In the genomic region with DNA sequence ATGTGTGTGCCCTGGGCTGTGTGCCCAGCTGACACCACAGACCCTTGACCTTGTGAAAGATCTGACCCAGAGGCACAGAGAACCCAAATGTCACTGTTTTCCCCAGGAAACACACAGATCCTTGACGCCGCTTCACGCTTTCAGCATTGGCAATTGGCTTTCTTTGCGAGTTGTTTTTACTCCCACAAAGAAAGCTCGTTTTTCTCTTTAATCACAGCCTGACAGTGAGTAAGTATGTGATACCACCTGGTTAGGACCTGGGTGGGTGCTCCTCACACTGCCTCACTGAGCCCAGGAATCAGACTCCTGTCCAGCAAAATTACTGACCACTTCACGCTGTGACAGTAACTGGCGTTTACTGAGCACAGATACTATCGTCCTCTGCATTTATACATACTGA, we compare ENCODE assay signal across 19 cellular contexts. TPM values are rescaled to one million over a fixed set of nuclear protein-coding genes. Genes with fewer than 3 reads are reported as not detected.
DNase-seq lines count a peak whose midpoint lies in the region; ATAC-seq and TF ChIP-seq lines count a peak whose summit lies in the region.
"Had no signal": no experiment of that assay in that cellular context is flagged by ENCODE, and none has a peak within 500 bp of the region (broad histone marks: within the 10 kb centered on the region; RNA-seq: fewer than 3 reads in every experiment).

No MANE protein-coding gene starts in this region.

- TF ChIP-seq CTCF in glutamatergic neuron (IDR thresholded peaks at IDR 0.05; ENCODE audit: partially characterized antibody, unreplicated experiment), result no peak
- no peak for TF ChIP-seq CTCF in sigmoid colon (IDR thresholded peaks at IDR 0.05)

- intact Hi-C loops in sigmoid colon (cut with DNase I), result no loop called here

- no peaks in the 10 kb centered on the region for H3K27me3 Mint-ChIP-seq in activated T-helper 17 cell treated with anti-CD3 and anti-CD28 coated beads, Interleukin-2, amount 50 U/mL, for 72 hours
- peaks cover 6% of the 10 kb centered on the region for H3K27me3 Mint-ChIP-seq in glutamatergic neuron (ENCODE audit: unreplicated experiment)
- H3K27me3 Mint-ChIP-seq: CD8-positive, alpha-beta memory T cell had no signal

- H3K27ac ChIP-seq in sigmoid colon, result peak overlapping the region; percentile 5 to 100 (median 100)
- H3K27ac ChIP-seq: PC-9 had no signal

- no peak for TF ChIP-seq EP300 in sigmoid colon (IDR thresholded peaks at IDR 0.05)

- no peak overlapping the region for H3K4me3 Mint-ChIP-seq in activated T-helper 17 cell treated with anti-CD3 and anti-CD28 coated beads, Interleukin-2, amount 50 U/mL, for 72 hours
- H3K4me3 Mint-ChIP-seq in glutamatergic neuron (ENCODE audit: unreplicated experiment), result peak overlapping the region; percentile 18
- H3K4me3 Mint-ChIP-seq: CD8-positive, alpha-beta memory T cell; GM23338 had no signal

- peaks cover 0 to 44% (median 27%) of the 10 kb centered on the region in 4 donors for H3K4me1 ChIP-seq in sigmoid colon

- H3K4me1 Mint-ChIP-seq in activated T-helper 17 cell treated with anti-CD3 and anti-CD28 coated beads, Interleukin-2, amount 50 U/mL, for 72 hours, result no peaks in the 10 kb centered on the region
- H3K4me1 Mint-ChIP-seq in glutamatergic neuron (ENCODE audit: low read depth, unreplicated experiment), result peaks cover 7% of the 10 kb centered on the region
- H3K4me1 Mint-ChIP-seq: CD8-positive, alpha-beta memory T cell had no signal

- TF ChIP-seq POLR2A in sigmoid colon (IDR thresholded peaks at IDR 0.05), result no peak

- H3K4me3 ChIP-seq in sigmoid colon, result no peak overlapping the region
- H3K4me3 ChIP-seq: GM23338, PC-9 had no signal

- no peaks in the 10 kb centered on the region for H3K9me3 ChIP-seq in sigmoid colon
- H3K9me3 ChIP-seq: SK-N-SH had no signal

- no peaks in the 10 kb centered on the region for H3K27me3 ChIP-seq in sigmoid colon

- H3K9me3 Mint-ChIP-seq in activated T-helper 17 cell treated with anti-CD3 and anti-CD28 coated beads, Interleukin-2, amount 50 U/mL, for 72 hours, result no peaks in the 10 kb centered on the region
- peaks cover 2% of the 10 kb centered on the region for H3K9me3 Mint-ChIP-seq in glutamatergic neuron (ENCODE audit: unreplicated experiment)
- H3K9me3 Mint-ChIP-seq: CD8-positive, alpha-beta memory T cell; GM23338 had no signal

- H3K36me3 Mint-ChIP-seq in activated T-helper 17 cell treated with anti-CD3 and anti-CD28 coated beads, Interleukin-2, amount 50 U/mL, for 72 hours (ENCODE audit: low read depth), result no peaks in the 10 kb centered on the region
- H3K36me3 Mint-ChIP-seq in glutamatergic neuron (ENCODE audit: unreplicated experiment), result no peaks in the 10 kb centered on the region
- H3K36me3 Mint-ChIP-seq: CD8-positive, alpha-beta memory T cell had no signal

- peak overlapping the region; percentile 24 for H3K27ac Mint-ChIP-seq in activated T-helper 17 cell treated with anti-CD3 and anti-CD28 coated beads, Interleukin-2, amount 50 U/mL, for 72 hours
- no peak overlapping the region for H3K27ac Mint-ChIP-seq in glutamatergic neuron (ENCODE audit: unreplicated experiment)
- H3K27ac Mint-ChIP-seq: GM23338 had no signal

- H3K36me3 ChIP-seq in sigmoid colon, result peaks cover 4 to 90% (median 50%) of the 10 kb centered on the region in 4 donors

- no peak for ATAC-seq in activated T-helper 17 cell treated with anti-CD3 and anti-CD28 coated beads, Interleukin-2, amount 50 U/mL, for 72 hours (replicated peaks)
- ATAC-seq in GM18870 (IDR thresholded peaks at IDR 0.05; ENCODE audit: unreplicated experiment), result no peak
- ATAC-seq: GM23338 had no signal

- 83 to 90% methylated on average over 8 of the region's 8 CpGs for WGBS in sigmoid colon, 2 donors

- DNase-seq in glutamatergic neuron (no peak), sigmoid colon (no peak), putamen (ENCODE audit: low spot score) (no peak), SW 1271 (lab: John Stamatoyannopoulos, UW) (no peak)
- DNase-seq: CD8-positive, alpha-beta memory T cell; DND-41; GF-D8; KG1; NCI-H1092 treated with DMSO at 0.1 percent for 48 hours; NCI-H187; NCI-H446; PC-9; SK-N-SH had no signal

RNA-seq across cellular contexts. Expression of gene RPL10A, which starts 13.0 kb away (rescaled TPM):
- 1,000 to 10,000 TPM; 1,667 to 1,900 TPM for total RNA-seq in activated T-helper 17 cell treated with anti-CD3 and anti-CD28 coated beads, Interleukin-2, amount 50 U/mL, for 72 hours
- total RNA-seq in glutamatergic neuron (ENCODE audit: unreplicated experiment), result 690 TPM
- total RNA-seq in sigmoid colon, result 1,000 to 10,000 TPM; 1,381 to 2,837 (median 2,184) TPM
- polyA plus RNA-seq in sigmoid colon, result 1,000 to 10,000 TPM; 1,931 to 3,217 (median 2,051) TPM

RNA-seq across cellular contexts. Expression of gene TEAD3, which starts 15.7 kb away (rescaled TPM):
- total RNA-seq in activated T-helper 17 cell treated with anti-CD3 and anti-CD28 coated beads, Interleukin-2, amount 50 U/mL, for 72 hours, result 1 to 10 TPM in 1 of 2 donors, under 1 TPM in 1; 0.80 to 1.8 TPM
- 50.0 TPM for total RNA-seq in glutamatergic neuron (ENCODE audit: unreplicated experiment)
- total RNA-seq in sigmoid colon, result 10 to 100 TPM; 50.4 to 95.8 (median 74.8) TPM
- polyA plus RNA-seq in sigmoid colon, result 10 to 100 TPM; 14.4 to 25.2 (median 14.6) TPM

RNA-seq across cellular contexts. Expression of gene FANCE, which starts 29.1 kb away (rescaled TPM):
- 10 to 100 TPM in 1 of 2 donors, 1 to 10 TPM in 1; 8.4 to 18.2 TPM for total RNA-seq in activated T-helper 17 cell treated with anti-CD3 and anti-CD28 coated beads, Interleukin-2, amount 50 U/mL, for 72 hours
- total RNA-seq in glutamatergic neuron (ENCODE audit: unreplicated experiment), result 33.4 TPM
- total RNA-seq in sigmoid colon, result 1 to 10 TPM; 3.3 to 3.9 (median 3.7) TPM
- polyA plus RNA-seq in sigmoid colon, result 1 to 10 TPM; 2.4 to 5.2 (median 3.2) TPM

RNA-seq across cellular contexts. Expression of gene TULP1, which starts 31.5 kb away (rescaled TPM):
- total RNA-seq in activated T-helper 17 cell treated with anti-CD3 and anti-CD28 coated beads, Interleukin-2, amount 50 U/mL, for 72 hours, result not detected
- total RNA-seq in glutamatergic neuron (ENCODE audit: unreplicated experiment) (not detected), sigmoid colon (not detected)
- not detected for polyA plus RNA-seq in sigmoid colon
- total RNA-seq: CD8-positive, alpha-beta memory T cell; M059J; PC-9 had no signal
- polyA plus RNA-seq: AG04450; BJ; CD8-positive, alpha-beta memory T cell; SK-N-SH had no signal

Comparison
In these comparisons a context has a peak if more than half of its experiments do, and no peak if none do; other contexts are left out.
1. RNA of gene TEAD3, which starts 15.7 kb away (total RNA-seq): 50.4 to 95.8 TPM in sigmoid colon and 50.0 TPM in glutamatergic neuron (single experiment); 0.80 to 1.8 TPM in activated T-helper 17 cell treated with anti-CD3 and anti-CD28 coated beads, Interleukin-2, amount 50 U/mL, for 72 hours; every median in the first group is over 10 times any median in the second.